In genomic region chr22:36017661-36018091, GRCh38 we compare ENCODE assay signal across 12 cellular contexts. TPM values are rescaled to one million over a fixed set of nuclear protein-coding genes. Genes with fewer than 3 reads are reported as not detected.
A peak's percentile ranks its signal among the peaks of the same experiment; 100 is the strongest.
DNase-seq lines count a peak whose midpoint lies in the region; ATAC-seq and TF ChIP-seq lines count a peak whose summit lies in the region.
"Had no signal": no experiment of that assay in that cellular context is flagged by ENCODE, and none has a peak within 500 bp of the region (broad histone marks: within the 10 kb centered on the region; RNA-seq: fewer than 3 reads in every experiment).

No MANE protein-coding gene starts in this region.

- H3K9me3 ChIP-seq in SK-N-MC (ENCODE audit: low read depth, low read length) (no peaks in the 10 kb centered on the region), mesodermal cell (ENCODE audit: control insufficient read depth, low read length) (peaks cover 3% of the 10 kb centered on the region)

- WGBS in mesodermal cell (ENCODE audit: insufficient coverage in 2 of 2), 2 experiments, result 69 to 71% methylated on average over 2 of the region's 2 CpGs

- H3K27ac ChIP-seq in SK-N-MC (peak overlapping the region; percentile 67), mesodermal cell (ENCODE audit: low read depth, low read length, severe bottlenecking) (peak overlapping the region; percentile 29)

- DNase-seq in GM06990 (ENCODE audit: extremely low read depth, insufficient read length) (peak; percentile 24), NCI-H1417 (lab: John Stamatoyannopoulos, UW) (peak; percentile 40 to 63 (median 63)), SK-N-MC (ENCODE audit: low read depth, low spot score) (no peak), LoVo (ENCODE audit: low spot score) (no peak), dermis blood vessel endothelial cell (no peak), AG08395 (ENCODE audit: low spot score) (no peak)
- DNase-seq: activated naive CD4-positive, alpha-beta T cell treated with anti-CD3 and anti-CD28 coated beads, Interleukin-2, amount 10 ng/mL, durations not matched to agents 7 days and 5 days; DND-41; immature natural killer cell; MG63 had no signal

- H3K27me3 ChIP-seq in GM06990 (replicated peaks; ENCODE audit: control insufficient read depth, insufficient read depth, low read length), result no peaks in the 10 kb centered on the region; the same call in 1 of the 2 replicates
- H3K27me3 ChIP-seq: MG63 had no signal

- no peak overlapping the region for H3K4me3 ChIP-seq in GM06990 (replicated peaks; ENCODE audit: low read depth, low read length)
- peak overlapping the region; percentile 21; the same call in 1 of the 2 replicates for H3K4me3 ChIP-seq in SK-N-MC
- no peak overlapping the region for H3K4me3 ChIP-seq in mesodermal cell (ENCODE audit: extremely low read depth, insufficient read depth, low read length, poor library complexity, severe bottlenecking)
- H3K4me3 ChIP-seq: MG63 had no signal

- no peak for ATAC-seq in GM21737 (IDR thresholded peaks at IDR 0.05; ENCODE audit: unreplicated experiment)

- no peaks in the 10 kb centered on the region for H3K36me3 ChIP-seq in GM06990 (ENCODE audit: control insufficient read depth, insufficient read depth, low read length)
- H3K36me3 ChIP-seq in SK-N-MC (ENCODE audit: insufficient read depth, low read length), result peaks cover 5% of the 10 kb centered on the region; the same call in 1 of the 2 replicates
- H3K36me3 ChIP-seq in mesodermal cell (ENCODE audit: control insufficient read depth, insufficient read depth, low read length), result peaks cover 26% of the 10 kb centered on the region

- peaks cover 17% of the 10 kb centered on the region for H3K4me1 ChIP-seq in mesodermal cell (ENCODE audit: control insufficient read depth, insufficient read depth, low read length, poor library complexity, severe bottlenecking)

- H3K9ac ChIP-seq in SK-N-MC (ENCODE audit: insufficient read length), result peak overlapping the region; percentile 14

- TF ChIP-seq CTCF in GM06990 (IDR thresholded peaks at IDR 0.05; ENCODE audit: insufficient read depth, low read length, poor library complexity, severe bottlenecking), result no peak

RNA-seq across cellular contexts. Expression of gene RBFOX2, which starts 10.9 kb away (rescaled TPM):
- polyA plus RNA-seq in mesodermal cell (2013, experiment 1 of 2), result 183 TPM
- polyA plus RNA-seq in mesodermal cell (2013, experiment 2 of 2), result 165 TPM
- 107 and 149 TPM in 2 replicates for total RNA-seq in dermis blood vessel endothelial cell

Comparison
In these comparisons a context has a peak if more than half of its experiments do, and no peak if none do; other contexts are left out.
1. DNase-seq: peak in GM06990 (single experiment) and NCI-H1417 (3 of 3); none in SK-N-MC (single experiment), LoVo (single experiment), dermis blood vessel endothelial cell (single experiment) and AG08395 (single experiment).